8 cellular contexts compared by ENCODE assay signal in genomic region chr6:106359989-106360409, GRCh38.
A peak's percentile ranks its signal among the peaks of the same experiment; 100 is the strongest.
DNase-seq lines count a peak whose midpoint lies in the region; ATAC-seq and TF ChIP-seq lines count a peak whose summit lies in the region.

No MANE protein-coding gene starts in this region.

- no peak overlapping the region for H3K27ac Mint-ChIP-seq in stimulated activated naive CD8-positive, alpha-beta T cell treated with anti-CD3 and anti-CD28 coated beads, Interleukin-15, Interleukin-2, amounts not matched to agents 100 ng/mL and 50 ng/mL, for 24 hours
- no peak overlapping the region for H3K27ac Mint-ChIP-seq in memory B cell

- DNase-seq in stimulated activated naive CD8-positive, alpha-beta T cell treated with anti-CD3 and anti-CD28 coated beads, Interleukin-15, Interleukin-2, amounts not matched to agents 100 U/mL and 50 U/mL, for 24 hours, result no peak
- DNase-seq in astrocyte of the cerebellum (ENCODE audit: low read depth) (no peak), memory B cell (ENCODE audit: low spot score in 2 of 2) (no peak), NCI-H748 treated with DMSO at 0.1 percent for 48 hours (lab: John Stamatoyannopoulos, UW) (no peak), DMS79 (lab: John Stamatoyannopoulos, UW) (no peak)

- peak overlapping the region; percentile 46 for H3K4me3 ChIP-seq in astrocyte of the cerebellum (ENCODE audit: low read depth, low read length)

- in situ Hi-C loops in astrocyte of the cerebellum (cut with HindIII; ENCODE audit: low sequenced_read_pairs), result no loop called here

- ATAC-seq in stimulated activated naive CD8-positive, alpha-beta T cell treated with anti-CD3 and anti-CD28 coated beads, Interleukin-15, Interleukin-2, amounts not matched to agents 100 U/mL and 50 U/mL, for 24 hours, result no peak
- no peak for ATAC-seq in memory B cell (ENCODE audit: low read depth)
- no peak for ATAC-seq in HG03280 (IDR thresholded peaks at IDR 0.05; ENCODE audit: unreplicated experiment)
- no peak for ATAC-seq in GM19035 (IDR thresholded peaks at IDR 0.05; ENCODE audit: unreplicated experiment)

- peaks cover 69% of the 10 kb centered on the region for H3K27me3 Mint-ChIP-seq in stimulated activated naive CD8-positive, alpha-beta T cell treated with anti-CD3 and anti-CD28 coated beads, Interleukin-15, Interleukin-2, amounts not matched to agents 100 ng/mL and 50 ng/mL, for 24 hours
- peaks cover 24% of the 10 kb centered on the region for H3K27me3 Mint-ChIP-seq in memory B cell

- H3K4me1 Mint-ChIP-seq in stimulated activated naive CD8-positive, alpha-beta T cell treated with anti-CD3 and anti-CD28 coated beads, Interleukin-15, Interleukin-2, amounts not matched to agents 100 ng/mL and 50 ng/mL, for 24 hours (ENCODE audit: low read depth), result peaks cover 12% of the 10 kb centered on the region
- peaks cover 5% of the 10 kb centered on the region for H3K4me1 Mint-ChIP-seq in memory B cell

- H3K36me3 Mint-ChIP-seq in stimulated activated naive CD8-positive, alpha-beta T cell treated with anti-CD3 and anti-CD28 coated beads, Interleukin-15, Interleukin-2, amounts not matched to agents 100 ng/mL and 50 ng/mL, for 24 hours (ENCODE audit: low read depth), result no peaks in the 10 kb centered on the region
- no peaks in the 10 kb centered on the region for H3K36me3 Mint-ChIP-seq in memory B cell

- H3K4me3 Mint-ChIP-seq in stimulated activated naive CD8-positive, alpha-beta T cell treated with anti-CD3 and anti-CD28 coated beads, Interleukin-15, Interleukin-2, amounts not matched to agents 100 ng/mL and 50 ng/mL, for 24 hours, result peak overlapping the region; percentile 63
- H3K4me3 Mint-ChIP-seq in memory B cell, result peak overlapping the region; percentile 71

- no peaks in the 10 kb centered on the region for H3K9me3 Mint-ChIP-seq in stimulated activated naive CD8-positive, alpha-beta T cell treated with anti-CD3 and anti-CD28 coated beads, Interleukin-15, Interleukin-2, amounts not matched to agents 100 ng/mL and 50 ng/mL, for 24 hours
- no peaks in the 10 kb centered on the region for H3K9me3 Mint-ChIP-seq in memory B cell

- TF ChIP-seq CTCF in astrocyte of the cerebellum (IDR thresholded peaks at IDR 0.05; ENCODE audit: low read depth, low read length, missing control alignments), result no peak
